9 cellular contexts compared by ENCODE assay signal in the genomic region with DNA sequence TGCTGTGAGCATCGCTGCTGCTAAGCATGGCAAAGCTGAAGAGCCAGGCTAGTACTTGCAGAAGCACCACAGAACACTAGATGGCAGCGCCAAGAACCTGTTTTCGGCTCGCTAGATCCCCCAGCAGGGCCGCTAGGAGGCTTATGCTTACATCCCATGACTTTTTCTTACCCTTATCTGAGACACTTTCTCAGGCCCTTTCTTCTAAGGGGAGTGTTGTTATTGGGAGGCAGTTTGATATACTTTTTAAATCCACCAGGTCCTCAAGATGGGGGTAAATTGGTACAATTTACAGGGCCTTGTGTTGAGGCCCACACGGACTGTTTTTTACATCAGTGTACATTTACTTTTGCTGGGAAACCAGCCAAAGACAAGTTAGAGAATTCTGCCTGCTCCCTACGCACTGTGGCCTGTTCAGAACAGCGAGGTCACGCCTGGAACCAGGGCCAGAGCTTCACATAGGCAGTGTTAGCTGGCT. TPM values are rescaled to one million over a fixed set of nuclear protein-coding genes. Genes with fewer than 3 reads are reported as not detected.
A peak's percentile ranks its signal among the peaks of the same experiment; 100 is the strongest.
DNase-seq lines count a peak whose midpoint lies in the region; ATAC-seq and TF ChIP-seq lines count a peak whose summit lies in the region.
"Had no signal": no experiment of that assay in that cellular context is flagged by ENCODE, and none has a peak within 500 bp of the region (broad histone marks: within the 10 kb centered on the region; RNA-seq: fewer than 3 reads in every experiment).

No MANE protein-coding gene starts in this region.

- H3K4me2 ChIP-seq in OCI-LY3 (ENCODE audit: low read length) (peak overlapping the region; percentile 30; the same call in 1 of the 2 replicates), osteoblast (ENCODE audit: insufficient read depth, low read length) (peak overlapping the region; percentile 35)

- peak; percentile 24 to 73 (median 42) for DNase-seq in CD8-positive, alpha-beta memory T cell
- peak; percentile 52 to 63 for DNase-seq in activated T-cell treated with anti-CD3 and anti-CD28 coated beads, Interleukin-2, amount 50 U/mL, for 48 hours
- DNase-seq in foreskin fibroblast (peak; percentile 56 to 79), osteoblast (ENCODE audit: insufficient read length, low spot score, missing footprints) (peak; percentile 93), type B pancreatic cell (ENCODE audit: extremely low spot score, unreplicated experiment) (no peak)

- H3K36me3 Mint-ChIP-seq in CD8-positive, alpha-beta memory T cell, result no peaks in the 10 kb centered on the region
- H3K36me3 Mint-ChIP-seq in type B pancreatic cell, result no peaks in the 10 kb centered on the region

- H3K4me3 Mint-ChIP-seq in CD8-positive, alpha-beta memory T cell, result no peak overlapping the region
- H3K4me3 Mint-ChIP-seq in type B pancreatic cell, result no peak overlapping the region

- no peaks in the 10 kb centered on the region for H3K79me2 ChIP-seq in OCI-LY3 (ENCODE audit: low read length)
- H3K79me2 ChIP-seq in osteoblast (ENCODE audit: insufficient read depth, low read length), result peaks cover 9% of the 10 kb centered on the region

- H4K20me1 ChIP-seq in OCI-LY3 (ENCODE audit: insufficient read depth, low read length), result no peaks in the 10 kb centered on the region
- no peaks in the 10 kb centered on the region for H4K20me1 ChIP-seq in osteoblast (ENCODE audit: insufficient read depth, low read length)

- H2AFZ ChIP-seq in OCI-LY3 (ENCODE audit: low read depth, low read length) (peak overlapping the region; percentile 75), osteoblast (ENCODE audit: low read length) (peak overlapping the region; percentile 78)

- no peak overlapping the region for H3K4me3 ChIP-seq in CD8-positive, alpha-beta memory T cell (ENCODE audit: low read length)
- H3K4me3 ChIP-seq in OCI-LY3 (ENCODE audit: low read length), result no peak overlapping the region
- no peak overlapping the region for H3K4me3 ChIP-seq in foreskin fibroblast (ENCODE audit: low read depth in 1 of 2, low read length in 2 of 2)
- H3K4me3 ChIP-seq in osteoblast (ENCODE audit: insufficient read depth, low read length), result no peak overlapping the region

- no peaks in the 10 kb centered on the region for H3K27me3 ChIP-seq in CD8-positive, alpha-beta memory T cell (ENCODE audit: insufficient read depth, low read length, poor library complexity, severe bottlenecking)
- H3K27me3 ChIP-seq in OCI-LY3 (ENCODE audit: low read depth, low read length) (no peaks in the 10 kb centered on the region), osteoblast (ENCODE audit: insufficient read depth, low read length) (no peaks in the 10 kb centered on the region)

- H3K9me3 Mint-ChIP-seq in CD8-positive, alpha-beta memory T cell, result no peaks in the 10 kb centered on the region
- no peaks in the 10 kb centered on the region for H3K9me3 Mint-ChIP-seq in type B pancreatic cell

- H3K9me3 ChIP-seq in CD8-positive, alpha-beta memory T cell (ENCODE audit: low read length), result no peaks in the 10 kb centered on the region
- H3K9me3 ChIP-seq in OCI-LY3 (ENCODE audit: insufficient read depth, low read length), result no peaks in the 10 kb centered on the region
- H3K9me3 ChIP-seq in osteoblast (ENCODE audit: low read depth, low read length), result no peaks in the 10 kb centered on the region

- H3K27ac Mint-ChIP-seq in CD8-positive, alpha-beta memory T cell, result no peak overlapping the region
- H3K27ac Mint-ChIP-seq in type B pancreatic cell, result no peak overlapping the region

- H3K36me3 ChIP-seq in CD8-positive, alpha-beta memory T cell (ENCODE audit: insufficient read depth, low read length), result no peaks in the 10 kb centered on the region
- H3K36me3 ChIP-seq in OCI-LY3 (replicated peaks; ENCODE audit: low read depth, low read length), result no peaks in the 10 kb centered on the region
- H3K36me3 ChIP-seq in osteoblast (ENCODE audit: insufficient read depth, low read length), result peaks cover 2% of the 10 kb centered on the region

- H3K4me1 Mint-ChIP-seq in CD8-positive, alpha-beta memory T cell, result peaks cover 5 to 13% (median 6%) of the 10 kb centered on the region in 3 donors
- H3K4me1 Mint-ChIP-seq in type B pancreatic cell (ENCODE audit: unreplicated experiment), result peaks cover 26% of the 10 kb centered on the region

- peak; percentile 93 for TF ChIP-seq CTCF in OCI-LY3 (IDR thresholded peaks at IDR 0.05; ENCODE audit: low read depth, low read length)
- TF ChIP-seq CTCF in foreskin fibroblast (IDR thresholded peaks at IDR 0.05; ENCODE audit: low read depth, low read length), result peak; percentile 87
- TF ChIP-seq CTCF in osteoblast (IDR thresholded peaks at IDR 0.05; ENCODE audit: extremely low read depth, low read depth, low read length), result peak; percentile 98
- TF ChIP-seq CTCF in type B pancreatic cell (conservative IDR thresholded peaks at IDR 0.05), result peak; percentile 78

- H3K27me3 Mint-ChIP-seq in CD8-positive, alpha-beta memory T cell, result peaks cover 12 to 19% of the 10 kb centered on the region in 2 donors
- no peaks in the 10 kb centered on the region for H3K27me3 Mint-ChIP-seq in type B pancreatic cell

- CTCF ChIA-PET in CD8-positive, alpha-beta memory T cell (lab: Charles Lee), result interaction anchor here (0.9 to 2.8 kb wide), 7 partner anchors 9 to 753 kb away, joined by 3 to 10 read pairs (median 4); partner anchors contain the start of genes OR52N2 and TRIM5

- no peak overlapping the region for H3K9ac ChIP-seq in OCI-LY3 (ENCODE audit: low read length)

- H3K4me1 ChIP-seq in CD8-positive, alpha-beta memory T cell (ENCODE audit: insufficient read depth, low read length), result no peaks in the 10 kb centered on the region
- H3K4me1 ChIP-seq in OCI-LY3 (ENCODE audit: low read length) (peaks cover 4% of the 10 kb centered on the region), osteoblast (ENCODE audit: insufficient read depth, low read length) (peaks cover 26% of the 10 kb centered on the region)

- POLR2A ChIA-PET in CD8-positive, alpha-beta memory T cell (lab: Charles Lee), result interaction anchor here (0.5 kb wide), 1 partner anchor 1102 kb away, joined by 4 read pairs; no protein-coding TSS in a partner anchor

- no peak overlapping the region for H3K27ac ChIP-seq in CD8-positive, alpha-beta memory T cell (ENCODE audit: low read depth, low read length)
- H3K27ac ChIP-seq in OCI-LY3 (ENCODE audit: low read length), result no peak overlapping the region
- peak overlapping the region; percentile 76 for H3K27ac ChIP-seq in osteoblast (ENCODE audit: low read depth, low read length)

- ATAC-seq in GM19043 (IDR thresholded peaks at IDR 0.05; ENCODE audit: low read depth, unreplicated experiment), result peak; percentile 81
- peak; percentile 86 for ATAC-seq in HG03159 (IDR thresholded peaks at IDR 0.05; ENCODE audit: unreplicated experiment)

RNA-seq across cellular contexts. Expression of gene TRIM6, which starts 4.0 kb away (rescaled TPM):
- total RNA-seq in CD8-positive, alpha-beta memory T cell, result under 1 TPM in 1 of 2 experiments, not detected in 1; 0.20 TPM
- polyA plus RNA-seq in CD8-positive, alpha-beta memory T cell, result not detected
- total RNA-seq in osteoblast (3.6 and 3.8 TPM in 2 replicates), type B pancreatic cell (ENCODE audit: low replicate concordance) (7.5 and 8.7 TPM in 2 replicates)

RNA-seq across cellular contexts. Expression of gene OR52B6, which starts 19.7 kb away (rescaled TPM):
- total RNA-seq in CD8-positive, alpha-beta memory T cell, result not detected
- polyA plus RNA-seq in CD8-positive, alpha-beta memory T cell, result not detected
- total RNA-seq in osteoblast, result not detected in 2 replicates
- total RNA-seq in type B pancreatic cell (ENCODE audit: low replicate concordance), result not detected in 2 replicates
- total RNA-seq: activated CD8-positive, alpha-beta memory T cell treated with anti-CD3 and anti-CD28 coated beads for 36 hours had no signal

RNA-seq across cellular contexts. Expression of gene TRIM34, which starts 24.4 kb away (rescaled TPM):
- total RNA-seq in CD8-positive, alpha-beta memory T cell, result 1 to 10 TPM; 3.1 to 4.1 TPM
- 13.5 TPM for polyA plus RNA-seq in CD8-positive, alpha-beta memory T cell
- 8.3 and 10.3 TPM in 2 replicates for total RNA-seq in osteoblast
- total RNA-seq in type B pancreatic cell (ENCODE audit: low replicate concordance), result 1.4 and 2.4 TPM in 2 replicates

RNA-seq across cellular contexts. Expression of gene OR52H1, which starts 52.1 kb away (rescaled TPM):
- not detected for total RNA-seq in CD8-positive, alpha-beta memory T cell
- not detected for polyA plus RNA-seq in CD8-positive, alpha-beta memory T cell
- total RNA-seq in osteoblast, result 0.29 and 0.36 TPM in 2 replicates
- total RNA-seq in type B pancreatic cell (ENCODE audit: low replicate concordance), result not detected in 2 replicates
- total RNA-seq: activated CD8-positive, alpha-beta memory T cell treated with anti-CD3 and anti-CD28 coated beads for 36 hours had no signal
